In genomic region chr2:71130325-71131260, GRCh38 we compare ENCODE assay signal across 8 cellular contexts. TPM values are rescaled to one million over a fixed set of nuclear protein-coding genes. Genes with fewer than 3 reads are reported as not detected.
DNase-seq lines count a peak whose midpoint lies in the region; ATAC-seq and TF ChIP-seq lines count a peak whose summit lies in the region.

MPHOSPH10 (plus strand) TSS chr2:71130634; CDS start chr2:71130666, 32 bp downstream.

- H3K9ac ChIP-seq in muscle layer of colon (ENCODE audit: low read length), result peak within 1 kb of the TSS; percentile 92

- peak within 1 kb of the TSS; percentile 87 for H3K27ac ChIP-seq in PC-9
- peak within 1 kb of the TSS; percentile 92 for H3K27ac ChIP-seq in muscle layer of colon (ENCODE audit: low read depth, low read length)

- POLR2A ChIA-PET in PC-9 (lab: Charles Lee; ENCODE audit: unreplicated experiment), result interaction anchor here (0.5 kb wide), 1 partner anchor 866 kb away, joined by 6 read pairs; no protein-coding TSS in a partner anchor

- H3K4me1 ChIP-seq in PC-9 (replicated peaks; ENCODE audit: insufficient read depth) (peaks cover 40% of the 10 kb centered on the region), muscle layer of colon (ENCODE audit: insufficient read depth, low read length) (peaks cover 26% of the 10 kb centered on the region)

- H3K9me3 ChIP-seq in PC-9 (ENCODE audit: insufficient read depth, low read depth), result no peaks in the 10 kb centered on the region
- H3K9me3 ChIP-seq in muscle layer of colon (ENCODE audit: low read length), result no peaks in the 10 kb centered on the region

- intact Hi-C loops in PC-9 (cut with micrococcal nuclease; ENCODE audit: unreplicated experiment), result loop anchor here (1.0 to 2.0 kb wide), 2 partner anchors 62 to 108 kb away; partner anchors contain the start of gene NAGK

- H2AFZ ChIP-seq in PC-9, result peak within 1 kb of the TSS; percentile 87

- ATAC-seq in GM21529 (IDR thresholded peaks at IDR 0.05; ENCODE audit: unreplicated experiment), result peak; percentile 91
- ATAC-seq in esophagus mucosa, result peak; percentile 90

- H3K27me3 ChIP-seq in PC-9 (ENCODE audit: insufficient read depth, low read depth), result no peaks in the 10 kb centered on the region
- H3K27me3 ChIP-seq in muscle layer of colon (ENCODE audit: control insufficient read depth in 1 of 2, insufficient read depth in 2 of 2, low read length in 2 of 2), result no peaks in the 10 kb centered on the region

- H3K79me2 ChIP-seq in PC-9 (ENCODE audit: low read depth), result peaks cover 61% of the 10 kb centered on the region

- no peaks in the 10 kb centered on the region for H3K9me2 ChIP-seq in PC-9 (ENCODE audit: insufficient read depth)

- CTCF ChIA-PET in PC-9 (lab: Charles Lee), result interaction anchor here (0.9 to 1.0 kb wide), 2 partner anchors 97 to 129 kb away, joined by 3 to 6 read pairs; partner anchors contain the start of gene PAIP2B

- DNase-seq in DMS53 (lab: John Stamatoyannopoulos, UW) (peak; percentile 96), HuH-7.5 (ENCODE audit: low spot score) (peak; percentile 38), PC-9 (peak; percentile 81 to 87)
- DNase-seq in activated T-cell treated with anti-CD3 and anti-CD28 coated beads, Interleukin-2, amount 50 U/mL, for 1 hour, result peak; percentile 90
- DNase-seq in stimulated activated CD8-positive, alpha-beta memory T cell treated with anti-CD3 and anti-CD28 coated beads, Interleukin-7, amount 100 ng/mL, for 1 hour (ENCODE audit: low read depth in 2 of 2), result peak; percentile 68 to 76

- H3K36me3 ChIP-seq in PC-9 (ENCODE audit: low read depth) (peaks cover 13% of the 10 kb centered on the region), muscle layer of colon (ENCODE audit: insufficient read depth, low read length) (peaks cover 14% of the 10 kb centered on the region)

- H4K20me1 ChIP-seq in PC-9 (ENCODE audit: insufficient read depth), result 0 out of 2 replicates have a peak, but pooled peaks cover 5% of the 10 kb centered on the region

- H3K4me3 ChIP-seq in PC-9 (peak within 1 kb of the TSS; percentile 88), muscle layer of colon (ENCODE audit: low read depth in 1 of 2, low read length in 2 of 2) (peak within 1 kb of the TSS; percentile 89 to 97)

- TSS peak; percentile 33 for BruUV-seq in PC-9 (replicated peaks; lab: Mats Ljungman, UMichigan)

- H3K4me2 ChIP-seq in PC-9, result peak within 1 kb of the TSS; percentile 99

- no peak for TF ChIP-seq CTCF in PC-9 (conservative IDR thresholded peaks at IDR 0.05)

- H3F3A ChIP-seq in PC-9 (ENCODE audit: insufficient read depth, low read depth), result peaks cover 19% of the 10 kb centered on the region; the same call in 1 of the 2 replicates

RNA-seq across cellular contexts. Expression of gene MPHOSPH10, which starts in this region (rescaled TPM):
- total RNA-seq in PC-9 (2021), result 16.0 and 26.9 TPM in 2 replicates
- 31.4 TPM for total RNA-seq in esophagus mucosa

Comparison
In these comparisons a context has a peak if more than half of its experiments do, and no peak if none do; other contexts are left out.
1. Peak in every context shown above with its lines: DNase-seq, ATAC-seq, H3K4me3 ChIP-seq and H3K27ac ChIP-seq.
2. DNase-seq: peak in every context shown above with its lines; median percentile 96 in DMS53; 90 in activated T-cell treated with anti-CD3 and anti-CD28 coated beads, Interleukin-2, amount 50 U/mL, for 1 hour; 84 in PC-9; 72 in stimulated activated CD8-positive, alpha-beta memory T cell treated with anti-CD3 and anti-CD28 coated beads, Interleukin-7, amount 100 ng/mL, for 1 hour; 38 in HuH-7.5.